In the genomic region with DNA sequence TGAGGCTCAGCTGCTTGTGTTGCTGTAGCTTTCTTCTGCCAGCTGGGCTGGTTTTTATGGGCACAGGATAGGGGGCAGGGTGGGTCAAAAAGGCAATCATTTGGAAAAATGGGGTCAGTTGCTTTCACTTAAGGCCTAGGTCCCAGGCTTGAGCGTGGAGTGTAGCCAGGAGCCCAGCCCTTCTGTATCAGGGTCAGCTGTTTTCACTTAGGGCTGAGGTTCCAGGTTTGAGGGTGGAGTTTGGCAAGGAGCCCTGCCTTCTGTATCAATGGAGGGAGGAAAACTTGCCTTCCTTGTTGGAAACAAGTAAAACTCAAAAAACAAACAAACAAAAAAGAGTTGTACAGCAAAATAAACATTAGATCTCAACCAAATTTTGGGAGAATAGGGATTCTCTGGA, we compare ENCODE assay signal across 1 cellular context.
TF ChIP-seq lines count a peak whose summit lies in the region.

No MANE protein-coding gene starts in this region.

TF ChIP-seq in H1, 55 proteins besides CTCF, POLR2A, EP300 and RAD21:
- TF ChIP-seq TBP (IDR thresholded peaks at IDR 0.05; ENCODE audit: low read depth, low read length) (no peak), JUN (IDR thresholded peaks at IDR 0.05; ENCODE audit: low read depth, low read length) (no peak), RBBP5 (IDR thresholded peaks at IDR 0.05; ENCODE audit: borderline replicate concordance, low read depth, low read length) (no peak), RFX5 (IDR thresholded peaks at IDR 0.05; ENCODE audit: borderline replicate concordance, low read depth, low read length) (no peak), SIRT6 (IDR thresholded peaks at IDR 0.05; ENCODE audit: low read length) (no peak), SP1 (IDR thresholded peaks at IDR 0.05; ENCODE audit: low read depth, low read length) (no peak), CTBP2 (IDR thresholded peaks at IDR 0.05; ENCODE audit: borderline replicate concordance, insufficient read depth, insufficient read length, low read length) (no peak), TAF1 (IDR thresholded peaks at IDR 0.05; ENCODE audit: low read depth, low read length) (no peak), HDAC2 (IDR thresholded peaks at IDR 0.05; ENCODE audit: borderline replicate concordance in 1 of 2, low read depth in 2 of 2, low read length in 2 of 2) (no peak), EZH2 (IDR thresholded peaks at IDR 0.05; ENCODE audit: low read depth, low read length, severe bottlenecking) (no peak), CREB1 (IDR thresholded peaks at IDR 0.05) (no peak), KDM1A (IDR thresholded peaks at IDR 0.05; ENCODE audit: borderline replicate concordance, low read length) (no peak), HDAC6 (IDR thresholded peaks at IDR 0.05; ENCODE audit: low read depth, low read length) (no peak), POU5F1 (IDR thresholded peaks at IDR 0.05; ENCODE audit: low read depth, low read length) (no peak), FOSL1 (IDR thresholded peaks at IDR 0.05; ENCODE audit: insufficient read depth, low read depth, low read length) (no peak), KDM5A (IDR thresholded peaks at IDR 0.05; ENCODE audit: low read length) (no peak), SIN3A (conservative IDR thresholded peaks at IDR 0.05 in 1 of 2, IDR thresholded peaks at IDR 0.05 in 1 of 2; ENCODE audit: low read depth in 1 of 2, low read length in 2 of 2) (no peak), NRF1 (IDR thresholded peaks at IDR 0.05; ENCODE audit: low read depth, low read length) (no peak)
- TF ChIP-seq, protein P1, sequence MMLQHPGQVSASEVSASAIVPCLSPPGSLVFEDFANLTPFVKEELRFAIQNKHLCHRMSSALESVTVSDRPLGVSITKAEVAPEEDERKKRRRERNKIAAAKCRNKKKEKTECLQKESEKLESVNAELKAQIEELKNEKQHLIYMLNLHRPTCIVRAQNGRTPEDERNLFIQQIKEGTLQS (IDR thresholded peaks at IDR 0.05; ENCODE audit: insufficient read depth, low read depth, low read length), result no peak
